Comparison of ENCODE assay signal across 10 cellular contexts in the genomic region with DNA sequence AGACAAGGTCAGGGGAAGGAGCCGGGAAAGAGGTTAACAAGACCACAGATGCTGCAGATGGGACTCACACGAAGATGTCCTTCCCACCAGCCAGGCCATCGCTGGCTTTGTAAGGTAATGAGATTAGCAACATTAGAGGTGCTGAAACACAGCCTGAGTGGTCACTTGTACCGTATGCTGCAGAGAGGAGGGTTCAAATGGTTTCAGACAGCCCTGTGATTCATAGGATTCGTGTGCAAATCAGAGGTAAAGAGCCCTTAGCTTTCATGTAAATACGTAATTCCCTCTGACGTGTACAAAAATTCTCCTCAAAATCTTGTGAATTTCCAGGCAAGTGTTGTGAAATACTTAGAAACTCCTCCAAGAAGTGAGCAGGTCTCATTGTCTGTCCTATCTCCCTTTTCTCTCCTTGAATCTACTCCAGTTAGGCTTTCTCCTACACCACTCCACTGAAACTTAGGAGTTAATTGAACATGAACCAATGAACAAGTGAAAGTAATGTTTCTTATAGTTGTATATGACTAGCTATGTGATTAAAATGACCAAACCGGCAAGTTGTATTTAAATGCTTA. TPM values are rescaled to one million over a fixed set of nuclear protein-coding genes. Genes with fewer than 3 reads are reported as not detected.
"Had no signal": no experiment of that assay in that cellular context is flagged by ENCODE, and none has a peak within 500 bp of the region (broad histone marks: within the 10 kb centered on the region; RNA-seq: fewer than 3 reads in every experiment).

No MANE protein-coding gene starts in this region.

RNA-seq across cellular contexts. Expression of gene FAM236B, which starts 1.0 kb away (rescaled TPM):
- total RNA-seq: OCI-LY7, PC-3, PC-9, Peyer's patch, Right ventricle myocardium inferior, Right ventricle myocardium superior, RPMI7951, SJCRH30, SJSA1, SK-MEL-5 had no signal

RNA-seq across cellular contexts. Expression of gene DMRTC1B, which starts 6.8 kb away (rescaled TPM):
- total RNA-seq: OCI-LY7, PC-3, PC-9, Peyer's patch, Right ventricle myocardium inferior, Right ventricle myocardium superior, RPMI7951, SJCRH30, SJSA1, SK-MEL-5 had no signal

RNA-seq across cellular contexts. Expression of gene FAM236D, which starts 24.6 kb away (rescaled TPM):
- total RNA-seq: OCI-LY7, PC-3, PC-9, Peyer's patch, Right ventricle myocardium inferior, Right ventricle myocardium superior, RPMI7951, SJCRH30, SJSA1, SK-MEL-5 had no signal
